ENCODE assay signal across 8 cellular contexts in genomic region chr2:233853883-233854240, GRCh38. TPM values are rescaled to one million over a fixed set of nuclear protein-coding genes. Genes with fewer than 3 reads are reported as not detected.
DNase-seq lines count a peak whose midpoint lies in the region; ATAC-seq and TF ChIP-seq lines count a peak whose summit lies in the region.

No MANE protein-coding gene starts in this region.

- H3K9me3 ChIP-seq in AG04450 (ENCODE audit: control insufficient read depth, insufficient read depth, low read length) = peaks cover 3% of the 10 kb centered on the region; the same call in 1 of the 2 replicates

- H3K4me1 Mint-ChIP-seq in mesothelial cell of epicardium = peaks cover 29% of the 10 kb centered on the region

- H3K27ac ChIP-seq in AG04450 (ENCODE audit: low read depth, low read length) = no peak overlapping the region

- H3K27ac Mint-ChIP-seq in mesothelial cell of epicardium = peak overlapping the region; percentile 96

- no peak for DNase-seq in AG04450 (ENCODE audit: low read depth, low spot score)
- DNase-seq in astrocyte of the spinal cord (ENCODE audit: low read depth, low spot score) = no peak
- no peak for DNase-seq in mesothelial cell of epicardium (ENCODE audit: low spot score in 2 of 2, unreplicated experiment in 2 of 2)
- no peak for DNase-seq in NCI-H2029 treated with DMSO at 0.1 percent for 48 hours (lab: John Stamatoyannopoulos, UW)
- DNase-seq in MV-4-11 (lab: John Stamatoyannopoulos, UW) = no peak
- DNase-seq in stimulated activated CD4-positive, alpha-beta T cell treated with anti-CD3 and anti-CD28 coated beads, Interleukin-4, amount 100 ng/mL, for 24 hours = no peak
- no peak for DNase-seq in SHP77 (lab: John Stamatoyannopoulos, UW)

- peak; percentile 7 for ATAC-seq in HG03025 (IDR thresholded peaks at IDR 0.05; ENCODE audit: low FRiP score, unreplicated experiment)

- in situ Hi-C loops in astrocyte of the spinal cord (cut with HindIII; ENCODE audit: low sequenced_read_pairs) = no loop called here

- H3K9me3 Mint-ChIP-seq in mesothelial cell of epicardium = no peaks in the 10 kb centered on the region

- H3K27me3 Mint-ChIP-seq in mesothelial cell of epicardium (ENCODE audit: low read depth) = no peaks in the 10 kb centered on the region

- POLR2A ChIA-PET in AG04450 (lab: Yijun Ruan, JAX) = interaction anchor here (0.7 kb wide), 1 partner anchor 19 kb away, joined by 3 read pairs; no protein-coding TSS in a partner anchor

- TF ChIP-seq CTCF in AG04450 (IDR thresholded peaks at IDR 0.05; ENCODE audit: low read depth, low read length) = no peak
- no peak for TF ChIP-seq CTCF in astrocyte of the spinal cord (IDR thresholded peaks at IDR 0.05; ENCODE audit: low read depth, low read length)
- no peak for TF ChIP-seq CTCF in mesothelial cell of epicardium (IDR thresholded peaks at IDR 0.05; ENCODE audit: unreplicated experiment)

- H3K36me3 Mint-ChIP-seq in mesothelial cell of epicardium = peaks cover 3% of the 10 kb centered on the region

- H3K4me3 ChIP-seq in AG04450 (ENCODE audit: low read depth, low read length) = peak overlapping the region; percentile 83
- H3K4me3 ChIP-seq in astrocyte of the spinal cord (ENCODE audit: low read depth, low read length) = peak overlapping the region; percentile 94

- peak overlapping the region; percentile 98 for H3K4me3 Mint-ChIP-seq in mesothelial cell of epicardium

- CTCF ChIA-PET in AG04450 (lab: Charles Lee) = no interaction called here

- no peaks in the 10 kb centered on the region for H3K27me3 ChIP-seq in AG04450 (ENCODE audit: control insufficient read depth, insufficient read depth, low read length)

RNA-seq across cellular contexts. Expression of gene HJURP, which starts 0.5 kb away (rescaled TPM):
- polyA plus RNA-seq in AG04450 (2011; rRNA removed) = 11.3 and 12.2 TPM in 2 replicates
- polyA minus RNA-seq in AG04450 (2011; rRNA and poly(A)+ RNA removed) = 19.0 and 19.4 TPM in 2 replicates
- 13.5 to 19.4 TPM (median 17.6 TPM) in 3 replicates for total RNA-seq in mesothelial cell of epicardium
